ENCODE assay signal across 9 cellular contexts in genomic region chr2:202104286-202104870, GRCh38. TPM values are rescaled to one million over a fixed set of nuclear protein-coding genes. Genes with fewer than 3 reads are reported as not detected.
DNase-seq lines count a peak whose midpoint lies in the region; FAIRE-seq and TF ChIP-seq lines count a peak whose summit lies in the region.
"Had no signal": no experiment of that assay in that cellular context is flagged by ENCODE, and none has a peak within 500 bp of the region (broad histone marks: within the 10 kb centered on the region; RNA-seq: fewer than 3 reads in every experiment).

No MANE protein-coding gene starts in this region.

- no peaks in the 10 kb centered on the region for H3K9me3 ChIP-seq in DOHH2 (ENCODE audit: control insufficient read depth, insufficient read depth, low read length)
- H3K9me3 ChIP-seq in endothelial cell of umbilical vein (replicated peaks; ENCODE audit: control insufficient read depth, insufficient read depth, low read length): no peaks in the 10 kb centered on the region
- no peaks in the 10 kb centered on the region for H3K9me3 ChIP-seq in smooth muscle cell (replicated peaks; ENCODE audit: low read depth)
- H3K9me3 ChIP-seq: ovary had no signal

- POLR2A ChIA-PET in endothelial cell of umbilical vein (lab: Charles Lee): no interaction called here

- H3K9me2 ChIP-seq in DOHH2 (replicated peaks; ENCODE audit: control insufficient read depth, low read length): no peaks in the 10 kb centered on the region

- no TSS peak for BruUV-seq in endothelial cell of umbilical vein (replicated peaks; lab: Mats Ljungman, UMichigan)

- H3K27ac ChIP-seq in DOHH2 (ENCODE audit: low read depth, low read length): no peak overlapping the region
- H3K27ac ChIP-seq in HL-60 (replicated peaks): no peak overlapping the region
- H3K27ac ChIP-seq in endothelial cell of umbilical vein (ENCODE audit: insufficient read depth, low read depth, low read length): no peak overlapping the region
- no peak overlapping the region for H3K27ac ChIP-seq in smooth muscle cell (ENCODE audit: low read depth)
- H3K27ac ChIP-seq: ovary had no signal

- DNase-seq in HL-60 (ENCODE audit: low read depth in 1 of 2, low spot score in 1 of 2) (peak; percentile 26 to 73), SK-MEL-5 (ENCODE audit: low read depth, low spot score) (peak; percentile 75), endothelial cell of umbilical vein (ENCODE audit: low read depth, low spot score) (peak; percentile 24), smooth muscle cell (lab: John Stamatoyannopoulos, UW; ENCODE audit: unreplicated experiment) (peak; percentile 20), posterior vena cava (ENCODE audit: low spot score) (no peak), lower leg skin (ENCODE audit: low spot score in 2 of 2) (no peak), OCI-M2 (lab: John Stamatoyannopoulos, UW; ENCODE audit: unreplicated experiment) (no peak)

- WGBS in smooth muscle cell (ENCODE audit: low lambda C conversion rate): 11% methylated on average over 2 of the region's 2 CpGs
- 30 to 61% methylated on average over 2 of the region's 2 CpGs for WGBS in lower leg skin, 2 donors

- FAIRE-seq in endothelial cell of umbilical vein (lab: Jason Lieb, UNC): peak; percentile 77

- H3K9me1 ChIP-seq in endothelial cell of umbilical vein (replicated peaks; ENCODE audit: control insufficient read depth, extremely low read depth, insufficient read depth, low read length): no peaks in the 10 kb centered on the region

- no peaks in the 10 kb centered on the region for H4K20me1 ChIP-seq in DOHH2 (ENCODE audit: control insufficient read depth, insufficient read depth, low read depth, low read length)
- H4K20me1 ChIP-seq in endothelial cell of umbilical vein (replicated peaks; ENCODE audit: control insufficient read depth, extremely low read depth, insufficient read depth, low read length): no peaks in the 10 kb centered on the region
- H4K20me1 ChIP-seq in smooth muscle cell (ENCODE audit: low read depth): no peaks in the 10 kb centered on the region

- intact Hi-C loops in endothelial cell of umbilical vein (cut with micrococcal nuclease): loop anchor here (1.0 kb wide), 1 partner anchor 74 kb away; no protein-coding TSS in a partner anchor
- intact Hi-C loops in posterior vena cava (cut with DNase I): no loop called here
- intact Hi-C loops in lower leg skin (cut with DNase I; ENCODE audit: low total_unique reads): no loop called here

- dilution Hi-C loops in endothelial cell of umbilical vein (cut with MboI; ENCODE audit: extremely low pct_ligation_motif_present, low sequenced_read_pairs): no loop called here

- TF ChIP-seq POLR2A in endothelial cell of umbilical vein (IDR thresholded peaks at IDR 0.05; ENCODE audit: low read depth, low read length): no peak
- TF ChIP-seq POLR2A in lower leg skin (IDR thresholded peaks at IDR 0.05): no peak

- in situ Hi-C loops in SK-MEL-5 (cut with HindIII; ENCODE audit: low pct_unique_long_range_greater_than_20kb, low sequenced_read_pairs): no loop called here

- H2AFZ ChIP-seq in endothelial cell of umbilical vein (ENCODE audit: low read depth, low read length): no peak overlapping the region
- no peak overlapping the region for H2AFZ ChIP-seq in smooth muscle cell (ENCODE audit: low read depth)

- no peak overlapping the region for H3K4me3 ChIP-seq in DOHH2 (ENCODE audit: low read length)
- H3K4me3 ChIP-seq in HL-60 (replicated peaks; ENCODE audit: insufficient read depth, low read length): no peak overlapping the region
- no peak overlapping the region for H3K4me3 ChIP-seq in endothelial cell of umbilical vein (replicated peaks in 1 of 3; ENCODE audit: insufficient read depth in 1 of 3, low read depth in 1 of 3, low read length in 3 of 3)
- no peak overlapping the region for H3K4me3 ChIP-seq in smooth muscle cell
- H3K4me3 ChIP-seq in lower leg skin (ENCODE audit: low read depth, poor library complexity, severe bottlenecking): no peak overlapping the region
- H3K4me3 ChIP-seq: ovary had no signal

- H3K27me3 ChIP-seq in DOHH2 (ENCODE audit: control insufficient read depth, low read length) (peaks cover 4% of the 10 kb centered on the region; the same call in 1 of the 2 replicates), HL-60 (ENCODE audit: insufficient read depth, poor library complexity, severe bottlenecking) (no peaks in the 10 kb centered on the region), endothelial cell of umbilical vein (ENCODE audit: control insufficient read depth in 2 of 2, insufficient read depth in 2 of 2, low read length in 2 of 2) (peaks cover 13 to 30% of the 10 kb centered on the region in 2 experiments), smooth muscle cell (ENCODE audit: low read depth) (no peaks in the 10 kb centered on the region)
- H3K27me3 ChIP-seq: ovary had no signal

- TF ChIP-seq CTCF in DOHH2 (IDR thresholded peaks at IDR 0.05; ENCODE audit: low read depth, low read length, poor library complexity, severe bottlenecking): peak; percentile 85
- TF ChIP-seq CTCF in HL-60 (IDR thresholded peaks at IDR 0.05; ENCODE audit: insufficient read depth, low read length): peak; percentile 53
- TF ChIP-seq CTCF in endothelial cell of umbilical vein (IDR thresholded peaks at IDR 0.05; ENCODE audit: extremely low read depth in 1 of 2, insufficient read depth in 1 of 2, low read depth in 1 of 2, low read length in 2 of 2): peak; percentile 69 to 74
- TF ChIP-seq CTCF in smooth muscle cell (IDR thresholded peaks at IDR 0.05; ENCODE audit: borderline replicate concordance, insufficient read depth, poor library complexity, severe bottlenecking): peak; percentile 76
- TF ChIP-seq CTCF in lower leg skin (IDR thresholded peaks at IDR 0.05): no peak

- H3K36me3 ChIP-seq in DOHH2 (ENCODE audit: control insufficient read depth, low read length): no peaks in the 10 kb centered on the region
- no peaks in the 10 kb centered on the region for H3K36me3 ChIP-seq in endothelial cell of umbilical vein (ENCODE audit: control insufficient read depth in 2 of 2, extremely low read depth in 1 of 2, insufficient read depth in 2 of 2, low read length in 2 of 2)
- no peaks in the 10 kb centered on the region for H3K36me3 ChIP-seq in smooth muscle cell (ENCODE audit: low read depth)
- H3K36me3 ChIP-seq: ovary had no signal

- H3K4me1 ChIP-seq in DOHH2 (ENCODE audit: control insufficient read depth, low read length) (peaks cover 10% of the 10 kb centered on the region), endothelial cell of umbilical vein (ENCODE audit: control insufficient read depth, extremely low read depth, insufficient read depth, low read length) (no peaks in the 10 kb centered on the region), smooth muscle cell (ENCODE audit: low read depth) (peaks cover 12% of the 10 kb centered on the region)

- no peak overlapping the region for H3K4me2 ChIP-seq in DOHH2 (ENCODE audit: low read length)
- H3K4me2 ChIP-seq in endothelial cell of umbilical vein (ENCODE audit: insufficient read depth, low read length): no peak overlapping the region
- no peak overlapping the region for H3K4me2 ChIP-seq in smooth muscle cell

- no peak overlapping the region for H3K9ac ChIP-seq in endothelial cell of umbilical vein (replicated peaks; ENCODE audit: extremely low read depth, insufficient read depth, low read length)
- no peak overlapping the region for H3K9ac ChIP-seq in smooth muscle cell (ENCODE audit: low read depth)

- H3F3A ChIP-seq in DOHH2 (ENCODE audit: control insufficient read depth, insufficient read depth): no peaks in the 10 kb centered on the region
- no peaks in the 10 kb centered on the region for H3F3A ChIP-seq in smooth muscle cell (ENCODE audit: low read depth)

- CTCF ChIA-PET in endothelial cell of umbilical vein (lab: Charles Lee): interaction anchor here (1.0 to 3.0 kb wide), 2 partner anchors 15 to 244 kb away, joined by 3 to 11 read pairs; no protein-coding TSS in a partner anchor

- no peaks in the 10 kb centered on the region for H3K79me2 ChIP-seq in DOHH2 (ENCODE audit: control insufficient read depth, low read length)
- no peaks in the 10 kb centered on the region for H3K79me2 ChIP-seq in endothelial cell of umbilical vein (ENCODE audit: control insufficient read depth, insufficient read depth, low read length)
- no peaks in the 10 kb centered on the region for H3K79me2 ChIP-seq in smooth muscle cell (ENCODE audit: low read depth)

TF ChIP-seq in endothelial cell of umbilical vein, 7 proteins besides CTCF, POLR2A, EP300 and RAD21:
- TF ChIP-seq JUN (IDR thresholded peaks at IDR 0.05; ENCODE audit: borderline replicate concordance, insufficient read depth, insufficient read length, low read depth) (no peak), FOS (IDR thresholded peaks at IDR 0.05; ENCODE audit: borderline replicate concordance, insufficient read depth, low read length) (no peak), MYC (IDR thresholded peaks at IDR 0.05; ENCODE audit: low read depth, low read length) (no peak), GATA2 (IDR thresholded peaks at IDR 0.05; ENCODE audit: insufficient read depth, insufficient read length, low read depth, low read length) (no peak), MAX (IDR thresholded peaks at IDR 0.05; ENCODE audit: insufficient read depth, insufficient read length) (no peak), POLR2AphosphoS5 (IDR thresholded peaks at IDR 0.05; ENCODE audit: insufficient read depth, low read depth, low read length) (no peak), EZH2 (IDR thresholded peaks at IDR 0.05; ENCODE audit: borderline replicate concordance, low read depth, low read length, severe bottlenecking) (no peak)
TF ChIP-seq in endothelial cell of umbilical vein: peak in this region for 0.

RNA-seq across cellular contexts. Expression of gene KIAA2012, which starts 31.3 kb away (rescaled TPM):
- not detected in 2 replicates for total RNA-seq in SK-MEL-5 (2014; rRNA removed; shearing (Covaris generic))
- polyA plus RNA-seq in SK-MEL-5 (2015; cell fraction: cytosol; rRNA removed): not detected in 2 replicates
- polyA plus RNA-seq in SK-MEL-5 (2015; cell fraction: nucleus; rRNA removed): not detected in 2 replicates
- total RNA-seq in endothelial cell of umbilical vein: not detected in 2 replicates
- polyA plus RNA-seq in endothelial cell of umbilical vein: not detected in 2 replicates
- polyA plus RNA-seq in endothelial cell of umbilical vein (2011; cell fraction: cytosol; rRNA removed): not detected in 2 replicates
- polyA plus RNA-seq in endothelial cell of umbilical vein (2011; cell fraction: nucleus; rRNA removed): not detected in 2 replicates
- polyA plus RNA-seq in endothelial cell of umbilical vein (2012): not detected in 2 replicates
- not detected in 2 replicates for polyA minus RNA-seq in endothelial cell of umbilical vein
- not detected for polyA minus RNA-seq in endothelial cell of umbilical vein (2011; cell fraction: cytosol; rRNA and poly(A)+ RNA removed)
- polyA minus RNA-seq in endothelial cell of umbilical vein (2011; cell fraction: nucleus; rRNA and poly(A)+ RNA removed): not detected in 2 replicates
- not detected in 2 replicates for total RNA-seq in smooth muscle cell
- not detected in 2 replicates for polyA plus RNA-seq in smooth muscle cell
- total RNA-seq in posterior vena cava: not detected
- not detected for total RNA-seq in lower leg skin

Comparison
In these comparisons a context has a peak if more than half of its experiments do, and no peak if none do; other contexts are left out.
1. CTCF ChIP-seq: peak in DOHH2 (single experiment), HL-60 (single experiment), endothelial cell of umbilical vein (2 of 2) and smooth muscle cell (single experiment); none in lower leg skin (0 of 3).
2. DNase-seq: peak in HL-60 (2 of 2), SK-MEL-5 (single experiment), endothelial cell of umbilical vein (single experiment) and smooth muscle cell (single experiment); none in posterior vena cava (single experiment), lower leg skin (0 of 2) and OCI-M2 (single experiment).